Comparison of ENCODE assay signal across 1 cellular context in genomic region chr19:44570984-44571684, GRCh38.
A peak's percentile ranks its signal among the peaks of the same experiment; 100 is the strongest.
TF ChIP-seq lines count a peak whose summit lies in the region.

No MANE protein-coding gene starts in this region.

TF ChIP-seq in HepG2, 621 proteins besides CTCF, POLR2A, EP300 and RAD21 (continued from another document and continues in another):
- TF ChIP-seq HNF1A (IDR thresholded peaks at IDR 0.05; ENCODE audit: low read depth): peak; percentile 92
- peak; percentile 77 for TF ChIP-seq HNF1A (CRISPR knock-in tag; IDR thresholded peaks at IDR 0.05; ENCODE audit: borderline replicate concordance)
- TF ChIP-seq MAFF (IDR thresholded peaks at IDR 0.05; ENCODE audit: low read depth, low read length): 0 out of 2 replicates have a peak, but pooled peaks have one; percentile 0
- peak; percentile 74; the same call in 1 of the 2 replicates for TF ChIP-seq PITX1 (CRISPR knock-in tag; IDR thresholded peaks at IDR 0.05)
- peak; percentile 85; the same call in 1 of the 2 replicates for TF ChIP-seq ZNF333 (CRISPR knock-in tag; IDR thresholded peaks at IDR 0.05; ENCODE audit: borderline replicate concordance)
- TF ChIP-seq SMC3 (IDR thresholded peaks at IDR 0.05; ENCODE audit: low read length): peak; percentile 24; the same call in 1 of the 2 replicates
- TF ChIP-seq FOXK2 (IDR thresholded peaks at IDR 0.05): peak; percentile 10; the same call in 1 of the 2 replicates
- peak; percentile 36; the same call in 1 of the 2 replicates for TF ChIP-seq ARID4A (CRISPR knock-in tag; IDR thresholded peaks at IDR 0.05; ENCODE audit: borderline replicate concordance)
- TF ChIP-seq UBTF (CRISPR knock-in tag; IDR thresholded peaks at IDR 0.05): peak; percentile 37; the same call in 1 of the 2 replicates
- peak; percentile 89 for TF ChIP-seq DRAP1 (CRISPR knock-in tag; IDR thresholded peaks at IDR 0.05)
- TF ChIP-seq HNF4A (CRISPR knock-in tag; IDR thresholded peaks at IDR 0.05): peak; percentile 85
- peak; percentile 57; the same call in 1 of the 2 replicates for TF ChIP-seq ATF2 (CRISPR knock-in tag; IDR thresholded peaks at IDR 0.05)
- peak; percentile 46; the same call in 1 of the 2 replicates for TF ChIP-seq CCDC6 (CRISPR knock-in tag; IDR thresholded peaks at IDR 0.05)
- peak; percentile 64; the same call in 1 of the 2 replicates for TF ChIP-seq ZBTB20 (CRISPR knock-in tag; IDR thresholded peaks at IDR 0.05; ENCODE audit: borderline replicate concordance, low read depth)
- TF ChIP-seq TRAFD1 (CRISPR knock-in tag; IDR thresholded peaks at IDR 0.05; ENCODE audit: borderline replicate concordance): no peak
- peak; percentile 73 for TF ChIP-seq PHF21A (CRISPR knock-in tag; IDR thresholded peaks at IDR 0.05)
- TF ChIP-seq TBP (CRISPR knock-in tag; IDR thresholded peaks at IDR 0.05): no peak
- TF ChIP-seq ZNF609 (CRISPR knock-in tag; IDR thresholded peaks at IDR 0.05; ENCODE audit: borderline replicate concordance): peak; percentile 19; the same call in 1 of the 2 replicates
- peak; percentile 94 for TF ChIP-seq ZNF460 (CRISPR knock-in tag; IDR thresholded peaks at IDR 0.05; ENCODE audit: borderline replicate concordance)
- TF ChIP-seq ZNF501 (CRISPR knock-in tag; IDR thresholded peaks at IDR 0.05): peak; percentile 53; the same call in 1 of the 2 replicates
- 0 out of 2 replicates have a peak, but pooled peaks have one; percentile 49 for TF ChIP-seq ZNF563 (CRISPR knock-in tag; IDR thresholded peaks at IDR 0.05)
- TF ChIP-seq KAT8 (CRISPR knock-in tag; IDR thresholded peaks at IDR 0.05): 0 out of 2 replicates have a peak, but pooled peaks have one; percentile 18
- peak; percentile 10; the same call in 1 of the 2 replicates for TF ChIP-seq ZNF281 (CRISPR knock-in tag; IDR thresholded peaks at IDR 0.05; ENCODE audit: borderline replicate concordance)
- TF ChIP-seq ZBTB44 (CRISPR knock-in tag; IDR thresholded peaks at IDR 0.05): no peak
